Comparison of ENCODE assay signal across 5 cellular contexts in the genomic region with DNA sequence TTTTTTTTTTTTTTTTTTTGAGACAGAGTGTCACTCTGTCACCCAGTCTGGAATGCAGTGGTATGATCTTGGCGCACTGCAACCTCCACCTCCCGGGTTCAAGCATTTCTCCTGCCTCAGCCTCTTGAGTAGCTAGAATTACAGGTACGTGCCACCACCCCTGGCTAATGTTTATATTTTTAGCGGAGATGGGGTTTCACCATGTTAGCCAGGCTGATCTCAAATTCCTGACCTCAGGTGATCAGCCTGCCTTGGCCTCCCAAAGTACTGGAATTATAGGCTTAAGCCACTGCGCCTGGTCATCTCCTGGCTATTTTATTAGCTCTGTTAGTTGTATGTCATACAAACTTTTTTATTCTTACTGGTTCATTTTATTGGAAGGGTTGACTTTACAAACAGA.
"Had no signal": no experiment of that assay in that cellular context is flagged by ENCODE, and none has a peak within 500 bp of the region (broad histone marks: within the 10 kb centered on the region; RNA-seq: fewer than 3 reads in every experiment).

No MANE protein-coding gene starts in this region.

- ATAC-seq: HepG2, K562 had no signal

- H3K27ac ChIP-seq: HL-60 had no signal

- H3K4me3 ChIP-seq: K562 had no signal

- DNase-seq: IMR-90, KBM-7 had no signal
